ENCODE assay signal across 1 cellular context in the genomic region with DNA sequence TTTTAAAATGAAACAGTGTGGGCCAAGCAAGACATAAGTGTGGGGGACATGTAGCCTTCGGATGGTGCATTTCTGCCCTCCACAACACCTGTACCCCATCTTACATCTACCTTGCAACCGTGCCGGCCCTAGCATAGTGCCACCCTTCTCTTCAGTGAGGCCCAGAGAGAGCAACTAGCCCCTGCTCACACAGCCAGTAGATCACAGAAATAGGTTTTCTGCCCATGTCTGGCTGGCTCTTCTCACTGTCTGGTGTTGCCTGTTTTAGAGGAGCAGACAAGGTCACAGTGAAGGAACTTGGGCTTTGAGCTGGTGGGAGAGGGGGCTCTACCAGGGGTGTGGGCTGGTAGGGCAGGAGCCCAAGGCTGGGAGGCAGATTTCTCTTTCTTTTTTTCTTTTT.
TF ChIP-seq lines count a peak whose summit lies in the region.

No MANE protein-coding gene starts in this region.

TF ChIP-seq in IMR-90, 13 proteins besides CTCF, POLR2A, EP300 and RAD21:
- TF ChIP-seq NFE2L2 (IDR thresholded peaks at IDR 0.05; ENCODE audit: low read depth, low read length), result no peak
- no peak for TF ChIP-seq USF2 (IDR thresholded peaks at IDR 0.05; ENCODE audit: low read depth, low read length)
- TF ChIP-seq RFX5 (IDR thresholded peaks at IDR 0.05; ENCODE audit: low read depth, low read length), result no peak
- TF ChIP-seq, protein P1, sequence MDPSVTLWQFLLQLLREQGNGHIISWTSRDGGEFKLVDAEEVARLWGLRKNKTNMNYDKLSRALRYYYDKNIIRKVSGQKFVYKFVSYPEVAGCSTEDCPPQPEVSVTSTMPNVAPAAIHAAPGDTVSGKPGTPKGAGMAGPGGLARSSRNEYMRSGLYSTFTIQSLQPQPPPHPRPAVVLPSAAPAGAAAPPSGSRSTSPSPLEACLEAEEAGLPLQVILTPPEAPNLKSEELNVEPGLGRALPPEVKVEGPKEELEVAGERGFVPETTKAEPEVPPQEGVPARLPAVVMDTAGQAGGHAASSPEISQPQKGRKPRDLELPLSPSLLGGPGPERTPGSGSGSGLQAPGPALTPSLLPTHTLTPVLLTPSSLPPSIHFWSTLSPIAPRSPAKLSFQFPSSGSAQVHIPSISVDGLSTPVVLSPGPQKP (IDR thresholded peaks at IDR 0.05; ENCODE audit: borderline replicate concordance, low read depth, low read length), result no peak
- TF ChIP-seq FOS (IDR thresholded peaks at IDR 0.05; ENCODE audit: low read depth, low read length), result no peak
- no peak for TF ChIP-seq MXI1 (IDR thresholded peaks at IDR 0.05; ENCODE audit: borderline replicate concordance, low read depth, low read length)
